Comparison of ENCODE assay signal across 20 cellular contexts in genomic region chr11:125268611-125269010, GRCh38.
DNase-seq lines count a peak whose midpoint lies in the region; ATAC-seq and TF ChIP-seq lines count a peak whose summit lies in the region.
"Had no signal": no experiment of that assay in that cellular context is flagged by ENCODE, and none has a peak within 500 bp of the region (broad histone marks: within the 10 kb centered on the region; RNA-seq: fewer than 3 reads in every experiment).

No MANE protein-coding gene starts in this region.

- H3K4me2 ChIP-seq in GM23338 (no peak overlapping the region), mesenchymal stem cell (ENCODE audit: low read length, poor library complexity, severe bottlenecking) (no peak overlapping the region)

- no peaks in the 10 kb centered on the region for H4K20me1 ChIP-seq in GM23338 (replicated peaks; ENCODE audit: insufficient read depth)

- no peak overlapping the region for H2BK5ac ChIP-seq in mesenchymal stem cell (ENCODE audit: low read depth, low read length, poor library complexity, severe bottlenecking)

- in situ Hi-C loops in astrocyte of the spinal cord (cut with HindIII; ENCODE audit: low sequenced_read_pairs): no loop called here
- in situ Hi-C loops in KBM-7 (cut with MboI; ENCODE audit: low pct_unique_long_range_greater_than_20kb, low sequenced_read_pairs): no loop called here

- H3K27me3 Mint-ChIP-seq in GM23338 (ENCODE audit: insufficient read depth, low read depth, poor library complexity): peaks cover 21% of the 10 kb centered on the region
- H3K27me3 Mint-ChIP-seq in osteocyte (ENCODE audit: unreplicated experiment): no peaks in the 10 kb centered on the region
- H3K27me3 Mint-ChIP-seq in naive thymus-derived CD8-positive, alpha-beta T cell: peaks cover 10 to 62% (median 42%) of the 10 kb centered on the region in 5 donors

- ATAC-seq in GM23338: no peak
- no peak for ATAC-seq in GM21825 (IDR thresholded peaks at IDR 0.05; ENCODE audit: unreplicated experiment)
- ATAC-seq in naive thymus-derived CD8-positive, alpha-beta T cell: no peak

- no peak overlapping the region for H3K4ac ChIP-seq in mesenchymal stem cell (ENCODE audit: low read depth in 1 of 2, low read length in 2 of 2)

- H3K79me1 ChIP-seq in mesenchymal stem cell (replicated peaks; ENCODE audit: low read length, poor library complexity, severe bottlenecking): peaks cover 40% of the 10 kb centered on the region

- H3K4me3 Mint-ChIP-seq in GM23338 (no peak overlapping the region), osteocyte (ENCODE audit: unreplicated experiment) (no peak overlapping the region)
- H3K4me3 Mint-ChIP-seq in naive thymus-derived CD8-positive, alpha-beta T cell: no peak overlapping the region
- H3K4me3 Mint-ChIP-seq: CD8-positive, alpha-beta memory T cell; IgD-negative memory B cell had no signal

- H2AFZ ChIP-seq in GM23338 (0 out of 2 replicates have a peak overlapping the region, but pooled peaks have one; percentile 43), mesenchymal stem cell (ENCODE audit: low read depth, low read length) (no peak overlapping the region)

- no peak overlapping the region for H3K27ac Mint-ChIP-seq in GM23338
- peak overlapping the region; percentile 61 for H3K27ac Mint-ChIP-seq in osteocyte (ENCODE audit: unreplicated experiment)
- H3K27ac Mint-ChIP-seq in naive thymus-derived CD8-positive, alpha-beta T cell: no peak overlapping the region
- H3K27ac Mint-ChIP-seq: CD8-positive, alpha-beta memory T cell; IgD-negative memory B cell had no signal

- POLR2A ChIA-PET in naive thymus-derived CD8-positive, alpha-beta T cell (lab: Charles Lee): no interaction called here

- no peak overlapping the region for H2BK12ac ChIP-seq in mesenchymal stem cell (ENCODE audit: low read length in 2 of 2)

- H3F3A ChIP-seq in GM23338 (replicated peaks; ENCODE audit: low read depth): no peaks in the 10 kb centered on the region

- H3K36me3 ChIP-seq in GM23338 (ENCODE audit: insufficient read depth) (no peaks in the 10 kb centered on the region), mesenchymal stem cell (ENCODE audit: control insufficient read depth in 1 of 2, insufficient read depth in 2 of 2, low read depth in 1 of 2, low read length in 2 of 2) (peaks cover 0 to 16% of the 10 kb centered on the region in 2 experiments)
- H3K36me3 ChIP-seq: SJCRH30 had no signal

- H3K18ac ChIP-seq in mesenchymal stem cell (ENCODE audit: low read depth in 1 of 2, low read length in 2 of 2): no peak overlapping the region

- H3K4me1 ChIP-seq in GM23338 (ENCODE audit: insufficient read depth) (peaks cover 6% of the 10 kb centered on the region; the same call in 1 of the 2 replicates), mesenchymal stem cell (ENCODE audit: control insufficient read depth, insufficient read depth, low read depth, low read length) (peaks cover 44% of the 10 kb centered on the region)

- no peak overlapping the region for H4K91ac ChIP-seq in mesenchymal stem cell (ENCODE audit: low read length)

- H3K27ac ChIP-seq in GM23338 (ENCODE audit: low read depth) (no peak overlapping the region), mesenchymal stem cell (ENCODE audit: low read length, poor library complexity, severe bottlenecking) (no peak overlapping the region)
- H3K27ac ChIP-seq: RWPE1, SJCRH30 had no signal

- no peak overlapping the region for H3K9ac ChIP-seq in mesenchymal stem cell (ENCODE audit: low read length)

- no peak overlapping the region for H4K8ac ChIP-seq in mesenchymal stem cell (ENCODE audit: low read length)

- no peaks in the 10 kb centered on the region for H3K9me3 Mint-ChIP-seq in GM23338
- no peaks in the 10 kb centered on the region for H3K9me3 Mint-ChIP-seq in osteocyte (ENCODE audit: unreplicated experiment)
- no peaks in the 10 kb centered on the region for H3K9me3 Mint-ChIP-seq in naive thymus-derived CD8-positive, alpha-beta T cell
- H3K9me3 Mint-ChIP-seq: IgD-negative memory B cell had no signal

- H3K9me2 ChIP-seq in GM23338 (ENCODE audit: insufficient read depth): no peaks in the 10 kb centered on the region

- H3K27me3 ChIP-seq in GM23338 (ENCODE audit: insufficient read depth) (peaks cover 7% of the 10 kb centered on the region), mesenchymal stem cell (ENCODE audit: control insufficient read depth in 1 of 2, insufficient read depth in 1 of 2, low read length in 2 of 2) (peaks cover 0 to 7% of the 10 kb centered on the region in 2 experiments)
- H3K27me3 ChIP-seq: SJCRH30 had no signal

- H3K14ac ChIP-seq in mesenchymal stem cell (ENCODE audit: low read length in 2 of 2): no peak overlapping the region

- 44% methylated on average over 5 of the region's 5 CpGs for WGBS in mesenchymal stem cell

- no peak overlapping the region for H2BK120ac ChIP-seq in mesenchymal stem cell (ENCODE audit: low read depth, low read length)

- H2BK15ac ChIP-seq in mesenchymal stem cell (ENCODE audit: low read depth, poor library complexity, severe bottlenecking): no peak overlapping the region

- H3K9me3 ChIP-seq in mesenchymal stem cell (ENCODE audit: control insufficient read depth, low read length): no peaks in the 10 kb centered on the region
- H3K9me3 ChIP-seq: SJCRH30 had no signal

- H3K36me3 Mint-ChIP-seq in GM23338 (ENCODE audit: low read depth): no peaks in the 10 kb centered on the region
- peaks cover 19% of the 10 kb centered on the region for H3K36me3 Mint-ChIP-seq in osteocyte (ENCODE audit: unreplicated experiment)
- H3K36me3 Mint-ChIP-seq in naive thymus-derived CD8-positive, alpha-beta T cell: no peaks in the 10 kb centered on the region
- H3K36me3 Mint-ChIP-seq: CD8-positive, alpha-beta memory T cell; IgD-negative memory B cell had no signal

- H3K4me1 Mint-ChIP-seq in GM23338 (peaks cover 37% of the 10 kb centered on the region), osteocyte (ENCODE audit: unreplicated experiment) (peaks cover 73% of the 10 kb centered on the region)
- no peaks in the 10 kb centered on the region for H3K4me1 Mint-ChIP-seq in naive thymus-derived CD8-positive, alpha-beta T cell
- H3K4me1 Mint-ChIP-seq: CD8-positive, alpha-beta memory T cell had no signal

- TF ChIP-seq CTCF in GM23338 (conservative IDR thresholded peaks at IDR 0.05; ENCODE audit: low read depth in 2 of 2): no peak
- no peak for TF ChIP-seq CTCF in astrocyte of the spinal cord (IDR thresholded peaks at IDR 0.05; ENCODE audit: low read depth, low read length)
- no peak for TF ChIP-seq CTCF in osteocyte (IDR thresholded peaks at IDR 0.05)

- H3K79me2 ChIP-seq in GM23338 (replicated peaks; ENCODE audit: insufficient read depth): no peaks in the 10 kb centered on the region

- H3K4me3 ChIP-seq in GM23338 (no peak overlapping the region), astrocyte of the spinal cord (ENCODE audit: low read depth, low read length) (no peak overlapping the region), mesenchymal stem cell (ENCODE audit: insufficient read depth in 1 of 2, low read depth in 1 of 2, low read length in 2 of 2) (no peak overlapping the region)
- H3K4me3 ChIP-seq: SJCRH30 had no signal

- H2AK5ac ChIP-seq in mesenchymal stem cell (ENCODE audit: low read length, severe bottlenecking): peak overlapping the region; percentile 54

- H3K23ac ChIP-seq in mesenchymal stem cell (ENCODE audit: low read length in 2 of 2): no peak overlapping the region

- DNase-seq in GM23338 (ENCODE audit: low spot score) (no peak), astrocyte of the spinal cord (ENCODE audit: low read depth, low spot score) (peak; percentile 37), mesenchymal stem cell (peak; percentile 52), osteocyte (ENCODE audit: extremely low spot score, unreplicated experiment) (no peak), Kasumi-1 (lab: John Stamatoyannopoulos, UW) (no peak), KBM-7 (no peak)
- DNase-seq in naive thymus-derived CD8-positive, alpha-beta T cell: no peak
- DNase-seq: 8988T; CD8-positive, alpha-beta memory T cell; DMS79 treated with DMSO at 0.1 percent for 48 hours; HCEC 1CT; MV-4-11; NCI-H1417 treated with DMSO at 0.1 percent for 48 hours; NCI-H2029; NCI-H2171 treated with DMSO at 0.1 percent for 48 hours; NCI-H446 treated with DMSO at 0.1 percent for 48 hours; SJCRH30 had no signal

TF ChIP-seq in GM23338, 12 proteins besides CTCF, POLR2A, EP300 and RAD21 (continues in another document):
- TF ChIP-seq ZNF331 (CRISPR knock-in tag; IDR thresholded peaks at IDR 0.05; ENCODE audit: low read depth) (no peak), EZH2 (IDR thresholded peaks at IDR 0.05; ENCODE audit: low read depth, unreplicated experiment) (no peak), CREB1 (CRISPR knock-in tag; IDR thresholded peaks at IDR 0.05; ENCODE audit: low read depth) (no peak), POLR2AphosphoS5 (IDR thresholded peaks at IDR 0.05; ENCODE audit: low read depth) (no peak), ZNF114 (CRISPR knock-in tag; IDR thresholded peaks at IDR 0.05) (no peak), NANOG (IDR thresholded peaks at IDR 0.05; ENCODE audit: borderline replicate concordance) (no peak)
- TF ChIP-seq, protein P1, sequence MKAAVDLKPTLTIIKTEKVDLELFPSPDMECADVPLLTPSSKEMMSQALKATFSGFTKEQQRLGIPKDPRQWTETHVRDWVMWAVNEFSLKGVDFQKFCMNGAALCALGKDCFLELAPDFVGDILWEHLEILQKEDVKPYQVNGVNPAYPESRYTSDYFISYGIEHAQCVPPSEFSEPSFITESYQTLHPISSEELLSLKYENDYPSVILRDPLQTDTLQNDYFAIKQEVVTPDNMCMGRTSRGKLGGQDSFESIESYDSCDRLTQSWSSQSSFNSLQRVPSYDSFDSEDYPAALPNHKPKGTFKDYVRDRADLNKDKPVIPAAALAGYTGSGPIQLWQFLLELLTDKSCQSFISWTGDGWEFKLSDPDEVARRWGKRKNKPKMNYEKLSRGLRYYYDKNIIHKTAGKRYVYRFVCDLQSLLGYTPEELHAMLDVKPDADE (IDR thresholded peaks at IDR 0.05): no peak

Comparison
In these comparisons a context has a peak if more than half of its experiments do, and no peak if none do; other contexts are left out.
1. DNase-seq: peak in astrocyte of the spinal cord (single experiment) and mesenchymal stem cell (single experiment); none in GM23338 (single experiment), osteocyte (single experiment), Kasumi-1 (0 of 2), KBM-7 (single experiment) and naive thymus-derived CD8-positive, alpha-beta T cell (0 of 10).